In the genomic region with DNA sequence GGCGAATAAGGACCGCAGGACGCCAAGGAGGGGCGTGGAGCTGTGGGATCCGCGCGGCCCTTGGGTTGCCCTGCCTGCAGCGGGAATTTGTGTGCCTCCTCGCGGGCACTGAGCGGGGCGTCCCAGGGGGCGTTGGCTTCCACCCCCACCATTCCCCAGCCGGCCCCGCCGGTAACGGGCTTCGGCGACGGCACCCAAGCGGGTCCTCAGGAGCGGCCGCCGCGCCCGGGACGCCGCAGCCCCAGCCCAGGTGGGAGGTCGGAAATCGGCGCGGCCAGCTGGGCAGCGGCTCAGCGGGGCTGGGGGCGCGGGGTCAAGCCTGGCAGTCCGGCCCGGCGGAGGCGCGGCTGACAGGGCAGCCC, we compare ENCODE assay signal across 8 cellular contexts. TPM values are rescaled to one million over a fixed set of nuclear protein-coding genes. Genes with fewer than 3 reads are reported as not detected.
DNase-seq lines count a peak whose midpoint lies in the region; ATAC-seq and TF ChIP-seq lines count a peak whose summit lies in the region.

No MANE protein-coding gene starts in this region.

- no peak overlapping the region for H3K27ac ChIP-seq in mesodermal cell (ENCODE audit: low read depth, low read length, severe bottlenecking)
- H3K27ac ChIP-seq in testis = peak overlapping the region; percentile 29 to 81

- H3K4me1 ChIP-seq in endocrine pancreas (ENCODE audit: control insufficient read depth, insufficient read depth, low read length) (no peaks in the 10 kb centered on the region), mesodermal cell (ENCODE audit: control insufficient read depth, insufficient read depth, low read length, poor library complexity, severe bottlenecking) (peaks cover 13% of the 10 kb centered on the region), testis (peaks cover 20% of the 10 kb centered on the region)

- ATAC-seq in GM18867 (IDR thresholded peaks at IDR 0.05; ENCODE audit: unreplicated experiment) (peak; percentile 35), HG03342 (IDR thresholded peaks at IDR 0.05; ENCODE audit: unreplicated experiment) (peak; percentile 23)

- H3K36me3 ChIP-seq in endocrine pancreas (ENCODE audit: control insufficient read depth, insufficient read depth, low read length) (no peaks in the 10 kb centered on the region), mesodermal cell (ENCODE audit: control insufficient read depth, insufficient read depth, low read length) (no peaks in the 10 kb centered on the region), testis (ENCODE audit: low read depth, missing control alignments) (no peaks in the 10 kb centered on the region)

- peak overlapping the region; percentile 77 for H3K9ac ChIP-seq in endocrine pancreas (ENCODE audit: control insufficient read depth, insufficient read depth, low read length)

- TF ChIP-seq CTCF in testis (IDR thresholded peaks at IDR 0.05) = no peak

- H3K27me3 ChIP-seq in endocrine pancreas (ENCODE audit: control insufficient read depth, insufficient read depth, low read length) (no peaks in the 10 kb centered on the region), testis (no peaks in the 10 kb centered on the region)

- H3K4me3 ChIP-seq in endocrine pancreas (ENCODE audit: control insufficient read depth, insufficient read depth, low read length) = peak overlapping the region; percentile 25
- H3K4me3 ChIP-seq in mesodermal cell (ENCODE audit: extremely low read depth, insufficient read depth, low read length, poor library complexity, severe bottlenecking) = peak overlapping the region; percentile 75
- peak overlapping the region; percentile 73 to 97 for H3K4me3 ChIP-seq in testis

- TF ChIP-seq POLR2A in testis (IDR thresholded peaks at IDR 0.05) = no peak

- peak; percentile 13 for DNase-seq in activated CD4-positive, alpha-beta T cell treated with anti-CD3 and anti-CD28 coated beads for 1 hour
- DNase-seq in testis (peak; percentile 26), GM19238 (ENCODE audit: insufficient read length, low spot score) (no peak), NCI-H1092 treated with DMSO at 0.1 percent for 48 hours (lab: John Stamatoyannopoulos, UW) (no peak)

- 0% methylated on average over 31 to 37 of the region's 41 CpGs for WGBS in mesodermal cell (ENCODE audit: insufficient coverage in 2 of 2), 2 experiments
- 1% methylated on average over 31 of the region's 41 CpGs; no CpG with 5 or more reads in 1 of the 2 donors for WGBS in testis, 2 donors

- intact Hi-C loops in testis (cut with DNase I; ENCODE audit: low total_unique reads) = no loop called here

- no peaks in the 10 kb centered on the region for H3K9me3 ChIP-seq in endocrine pancreas (ENCODE audit: control insufficient read depth, low read length)
- no peaks in the 10 kb centered on the region for H3K9me3 ChIP-seq in mesodermal cell (ENCODE audit: control insufficient read depth, low read length)
- H3K9me3 ChIP-seq in testis = no peaks in the 10 kb centered on the region

RNA-seq across cellular contexts. Expression of gene CLTCL1, which starts 0.3 kb away (rescaled TPM):
- 6.9 TPM for polyA plus RNA-seq in mesodermal cell (2013, experiment 1 of 2)
- polyA plus RNA-seq in mesodermal cell (2013, experiment 2 of 2) = 8.1 TPM
- total RNA-seq in testis = 10 to 100 TPM; 46.6 to 54.4 TPM
- polyA plus RNA-seq in testis (ENCODE audit: insufficient read depth, low read depth, low replicate concordance) = 107 TPM

Comparison
In these comparisons a context has a peak if more than half of its experiments do, and no peak if none do; other contexts are left out.
1. DNase-seq: peak in activated CD4-positive, alpha-beta T cell treated with anti-CD3 and anti-CD28 coated beads for 1 hour (single experiment) and testis (single experiment); none in GM19238 (single experiment) and NCI-H1092 treated with DMSO at 0.1 percent for 48 hours (single experiment).
2. H3K4me3 ChIP-seq: peak in every context shown above with its lines; median percentile 85 in testis; 75 in mesodermal cell; 25 in endocrine pancreas.